In genomic region chr3:43212914-43213611, GRCh38 we compare ENCODE assay signal across 23 cellular contexts.
DNase-seq lines count a peak whose midpoint lies in the region; ATAC-seq and TF ChIP-seq lines count a peak whose summit lies in the region.
"Had no signal": no experiment of that assay in that cellular context is flagged by ENCODE, and none has a peak within 500 bp of the region (broad histone marks: within the 10 kb centered on the region; RNA-seq: fewer than 3 reads in every experiment).

No MANE protein-coding gene starts in this region.

- H3K4me1 ChIP-seq in PC-3 (ENCODE audit: insufficient read depth, low read length) (peaks cover 30% of the 10 kb centered on the region), right lobe of liver (peaks cover 0 to 36% (median 16%) of the 10 kb centered on the region in 4 donors)
- H3K4me1 ChIP-seq: HAP-1, SJSA1 had no signal

- no peaks in the 10 kb centered on the region for H3K9me2 ChIP-seq in PC-3 (replicated peaks; ENCODE audit: low read length)

- POLR2A ChIA-PET in PC-3 (lab: Charles Lee; ENCODE audit: unreplicated experiment) = no interaction called here

- DNase-seq in PC-3 = peak; percentile 85
- no peak for DNase-seq in right lobe of liver
- DNase-seq in stimulated activated CD4-positive, alpha-beta T cell treated with anti-CD3 and anti-CD28 coated beads, Interleukin-2, amount 100 ng/mL, for 48 hours = no peak
- DNase-seq in SIG-M5 treated with dmso at 0.1 percent for 504 hours (lab: John Stamatoyannopoulos, UW; ENCODE audit: unreplicated experiment) = no peak
- no peak for DNase-seq in NCI-H2107 treated with DMSO at 0.1 percent for 48 hours (lab: John Stamatoyannopoulos, UW; ENCODE audit: unreplicated experiment)
- DNase-seq: activated CD4-positive, CD25-positive, alpha-beta regulatory T cell; activated CD8-positive, alpha-beta T cell treated with anti-CD3 and anti-CD28 coated beads for 36 hours; activated naive CD4-positive, alpha-beta T cell treated with Interleukin-2 at 50 U/mL for 16 hours; activated T-cell treated with anti-CD3 and anti-CD28 coated beads, Interleukin-2, amount 50 U/mL, for 24 hours; anterior cingulate cortex; CD4-positive, CD25-positive, alpha-beta regulatory T cell; DMS53; left ventricle myocardium inferior; OCI-M1; stimulated activated CD4-positive, alpha-beta T cell treated with anti-CD3 and anti-CD28 coated beads, Interleukin-15, amount 100 ng/mL, for 24 hours had no signal

- H3K4me3 ChIP-seq in PC-3 (ENCODE audit: low read length) (no peak overlapping the region), right lobe of liver (no peak overlapping the region)
- H3K4me3 ChIP-seq: HAP-1, left ventricle myocardium inferior, right atrium auricular region, SJSA1 had no signal

- H3K9me3 ChIP-seq in PC-3 (ENCODE audit: low read length) (no peaks in the 10 kb centered on the region), right lobe of liver (no peaks in the 10 kb centered on the region)
- H3K9me3 ChIP-seq: HAP-1, left ventricle myocardium inferior, neutrophil, right atrium auricular region, SJSA1 had no signal

- peak overlapping the region; percentile 71 for H3K27ac ChIP-seq in PC-3 (ENCODE audit: low read length)
- H3K27ac ChIP-seq in right lobe of liver = peak overlapping the region; percentile 13 to 58 (median 51)
- H3K27ac ChIP-seq: left ventricle myocardium inferior, neutrophil, right atrium auricular region, SJSA1 had no signal

- H3K36me3 ChIP-seq in PC-3 (ENCODE audit: low read depth, low read length) (no peaks in the 10 kb centered on the region), right lobe of liver (no peaks in the 10 kb centered on the region)
- H3K36me3 ChIP-seq: HAP-1, left ventricle myocardium inferior, neutrophil, right atrium auricular region, SJSA1 had no signal

- no peaks in the 10 kb centered on the region for H3K79me2 ChIP-seq in PC-3 (ENCODE audit: low read length)

- 66% methylated on average over 6 of the region's 8 CpGs for WGBS in right lobe of liver (ENCODE audit: insufficient coverage, low coverage, low lambda C conversion rate, missing lambda C conversion rate)

- TF ChIP-seq CTCF in PC-3 (conservative IDR thresholded peaks at IDR 0.05; ENCODE audit: low read depth, low read length) = no peak
- TF ChIP-seq CTCF in right lobe of liver (IDR thresholded peaks at IDR 0.05) = no peak

- H3K9ac ChIP-seq in PC-3 (ENCODE audit: low read length) = peak overlapping the region; percentile 31; the same call in 1 of the 2 replicates

- BruUV-seq in PC-3 (replicated peaks; lab: Mats Ljungman, UMichigan) = no TSS peak

- intact Hi-C loops in PC-3 (cut with micrococcal nuclease) = loop anchor here (5.0 kb wide), 1 partner anchor 36 kb away; no protein-coding TSS in a partner anchor
- intact Hi-C loops in right lobe of liver (cut with DNase I) = no loop called here

- H3K4me2 ChIP-seq in PC-3 (ENCODE audit: low read length) = peak overlapping the region; percentile 67

- H2AFZ ChIP-seq in PC-3 (ENCODE audit: low read length) = no peak overlapping the region

- CTCF ChIA-PET in PC-3 (lab: Charles Lee) = no interaction called here

- no peaks in the 10 kb centered on the region for H4K20me1 ChIP-seq in PC-3 (ENCODE audit: low read length)

- peak; percentile 26 for ATAC-seq in GM18909 (IDR thresholded peaks at IDR 0.05; ENCODE audit: poor library complexity, unreplicated experiment)
- peak; percentile 35 for ATAC-seq in HG02943 (IDR thresholded peaks at IDR 0.05; ENCODE audit: low read depth, unreplicated experiment)
- ATAC-seq in PC-3 = peak; percentile 23
- ATAC-seq in right lobe of liver = peak in 2 of 4 donors; percentile 5 to 16
- no peak for ATAC-seq in HG03469 (IDR thresholded peaks at IDR 0.05; ENCODE audit: unreplicated experiment)
- ATAC-seq: activated CD8-positive, alpha-beta T cell treated with anti-CD3 and anti-CD28 coated beads for 36 hours; esophagus mucosa had no signal

- no peak for TF ChIP-seq POLR2A in right lobe of liver (IDR thresholded peaks at IDR 0.05)

- H3K27me3 ChIP-seq in PC-3 (ENCODE audit: low read length) (no peaks in the 10 kb centered on the region), right lobe of liver (no peaks in the 10 kb centered on the region)
- H3K27me3 ChIP-seq: neutrophil, right atrium auricular region, SJSA1 had no signal

- no peaks in the 10 kb centered on the region for H3F3A ChIP-seq in PC-3 (ENCODE audit: low read length, unreplicated experiment)
